18 cellular contexts compared by ENCODE assay signal in the genomic region with DNA sequence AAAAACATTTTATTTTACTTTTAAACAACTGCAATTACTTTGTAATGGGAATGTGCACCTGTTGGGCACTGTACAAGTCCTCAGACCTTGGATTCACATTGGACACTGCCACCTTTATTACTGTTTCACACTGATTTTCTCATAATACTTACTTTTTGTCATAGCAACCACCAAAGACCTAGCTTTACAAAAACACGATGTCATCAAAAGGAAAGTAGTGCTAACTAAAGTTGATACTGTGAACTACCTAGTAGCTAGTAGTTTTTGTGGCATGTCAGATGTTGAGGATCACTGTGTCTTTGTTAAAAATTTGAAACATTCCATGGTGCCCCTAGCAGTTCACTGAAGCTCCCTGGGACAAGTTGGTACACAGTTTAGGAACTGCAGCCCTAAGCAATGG.
"Had no signal": no experiment of that assay in that cellular context is flagged by ENCODE, and none has a peak within 500 bp of the region (broad histone marks: within the 10 kb centered on the region; RNA-seq: fewer than 3 reads in every experiment).

No MANE protein-coding gene starts in this region.

- DNase-seq: activated CD4-positive, alpha-beta T cell treated with anti-CD3 and anti-CD28 coated beads, Interleukin-2, amount 10 ng/mL, durations not matched to agents 24 days and 14 days; activated CD8-positive, alpha-beta memory T cell treated with anti-CD3 and anti-CD28 coated beads, Interleukin-2, amount 10 ng/mL, durations not matched to agents 7 days and 5 days; activated CD8-positive, alpha-beta T cell treated with anti-CD3 and anti-CD28 coated beads for 36 hours; activated T-cell treated with anti-CD3 and anti-CD28 coated beads for 4 hours; central memory CD4-positive, alpha-beta T cell; dorsolateral prefrontal cortex; gastrocnemius medialis; hypothalamus; nephron progenitor cell; nucleus accumbens; posterior cingulate gyrus; stimulated activated CD4-positive, alpha-beta T cell treated with anti-CD3 and anti-CD28 coated beads, Interleukin-4, amount 100 ng/mL, for 4 hours; stimulated activated naive CD8-positive, alpha-beta T cell treated with anti-CD3 and anti-CD28 coated beads, Interleukin-15, Interleukin-2, amounts not matched to agents 100 U/mL and 50 U/mL, for 24 hours; SW 1271; T-helper 17 cell had no signal

- H3K9me3 ChIP-seq: esophagus muscularis mucosa, gastrocnemius medialis had no signal

- H3K4me3 ChIP-seq: dorsolateral prefrontal cortex, esophagus muscularis mucosa, gastrocnemius medialis had no signal

- H3K36me3 ChIP-seq: esophagus muscularis mucosa, gastrocnemius medialis had no signal

- FAIRE-seq: astrocyte, colon had no signal

- ATAC-seq: activated CD8-positive, alpha-beta memory T cell treated with anti-CD3 and anti-CD28 coated beads, Interleukin-2, amount 10 ng/mL, durations not matched to agents 7 days and 5 days; activated CD8-positive, alpha-beta T cell treated with anti-CD3 and anti-CD28 coated beads for 36 hours; gastrocnemius medialis; stimulated activated naive CD8-positive, alpha-beta T cell treated with anti-CD3 and anti-CD28 coated beads, Interleukin-15, Interleukin-2, amounts not matched to agents 100 U/mL and 50 U/mL, for 24 hours; T-helper 17 cell had no signal

- H3K27me3 ChIP-seq: dorsolateral prefrontal cortex, esophagus muscularis mucosa, gastrocnemius medialis had no signal

- H3K27ac ChIP-seq: dorsolateral prefrontal cortex, esophagus muscularis mucosa, gastrocnemius medialis had no signal

- H3K4me1 ChIP-seq: esophagus muscularis mucosa, gastrocnemius medialis had no signal
